Comparison of ENCODE assay signal across 18 cellular contexts in genomic region chr16:47666434-47666833, GRCh38.
DNase-seq lines count a peak whose midpoint lies in the region; ATAC-seq and TF ChIP-seq lines count a peak whose summit lies in the region.
"Had no signal": no experiment of that assay in that cellular context is flagged by ENCODE, and none has a peak within 500 bp of the region (broad histone marks: within the 10 kb centered on the region; RNA-seq: fewer than 3 reads in every experiment).

No MANE protein-coding gene starts in this region.

- H3K9me3 Mint-ChIP-seq in CD8-positive, alpha-beta T cell: no peaks in the 10 kb centered on the region
- H3K9me3 Mint-ChIP-seq in WTC11 (no peaks in the 10 kb centered on the region), immature natural killer cell (no peaks in the 10 kb centered on the region), neural crest cell (no peaks in the 10 kb centered on the region)
- no peaks in the 10 kb centered on the region for H3K9me3 Mint-ChIP-seq in naive thymus-derived CD4-positive, alpha-beta T cell
- H3K9me3 Mint-ChIP-seq: CD14-positive monocyte; CD4-positive, alpha-beta memory T cell had no signal

- no peak overlapping the region for H3K27ac ChIP-seq in CD8-positive, alpha-beta T cell (ENCODE audit: low read depth, low read length)
- no peak overlapping the region for H3K27ac ChIP-seq in naive thymus-derived CD4-positive, alpha-beta T cell (ENCODE audit: low read depth, low read length)
- H3K27ac ChIP-seq in foreskin keratinocyte: no peak overlapping the region
- H3K27ac ChIP-seq: BLaER1 had no signal

- intact Hi-C loops in CD8-positive, alpha-beta T cell (cut with DNase I, micrococcal nuclease): no loop called here
- intact Hi-C loops in naive thymus-derived CD4-positive, alpha-beta T cell (cut with micrococcal nuclease): no loop called here

- CTCF ChIA-PET in CD8-positive, alpha-beta T cell (lab: Charles Lee): no interaction called here
- CTCF ChIA-PET in WTC11 (lab: Charles Lee): no interaction called here
- CTCF ChIA-PET in naive thymus-derived CD4-positive, alpha-beta T cell (lab: Charles Lee): no interaction called here

- H3K9me3 ChIP-seq in CD8-positive, alpha-beta T cell (ENCODE audit: low read length): no peaks in the 10 kb centered on the region
- H3K9me3 ChIP-seq in naive thymus-derived CD4-positive, alpha-beta T cell (ENCODE audit: control insufficient read depth in 2 of 3, low read length in 3 of 3): no peaks in the 10 kb centered on the region
- H3K9me3 ChIP-seq: A549, BLaER1 had no signal

- no peaks in the 10 kb centered on the region for H3K36me3 ChIP-seq in CD8-positive, alpha-beta T cell (ENCODE audit: insufficient read depth, low read length)
- H3K36me3 ChIP-seq in naive thymus-derived CD4-positive, alpha-beta T cell (ENCODE audit: control insufficient read depth in 2 of 3, insufficient read depth in 3 of 3, low read length in 3 of 3): peaks cover 0 to 15% (median 0%) of the 10 kb centered on the region in 3 experiments

- no peaks in the 10 kb centered on the region for H3K4me1 ChIP-seq in CD8-positive, alpha-beta T cell (ENCODE audit: insufficient read depth, low read length)
- no peaks in the 10 kb centered on the region for H3K4me1 ChIP-seq in naive thymus-derived CD4-positive, alpha-beta T cell (ENCODE audit: control insufficient read depth in 2 of 2, insufficient read depth in 2 of 2, low read length in 2 of 2)
- H3K4me1 ChIP-seq in foreskin keratinocyte: no peaks in the 10 kb centered on the region
- H3K4me1 ChIP-seq: BLaER1 had no signal

- H3K27ac Mint-ChIP-seq in CD8-positive, alpha-beta T cell: peak overlapping the region; percentile 32
- H3K27ac Mint-ChIP-seq in WTC11: 0 out of 2 replicates have a peak overlapping the region, but pooled peaks have one; percentile 32
- peak overlapping the region in 4 of 6 donors; percentile 6 to 65 (median 42) for H3K27ac Mint-ChIP-seq in immature natural killer cell
- peak overlapping the region; percentile 64 for H3K27ac Mint-ChIP-seq in neural crest cell (ENCODE audit: unreplicated experiment)
- no peak overlapping the region for H3K27ac Mint-ChIP-seq in naive thymus-derived CD4-positive, alpha-beta T cell
- H3K27ac Mint-ChIP-seq: CD14-positive monocyte had no signal

- POLR2A ChIA-PET in CD8-positive, alpha-beta T cell (lab: Charles Lee): no interaction called here
- POLR2A ChIA-PET in WTC11 (lab: Charles Lee): no interaction called here
- POLR2A ChIA-PET in naive thymus-derived CD4-positive, alpha-beta T cell (lab: Charles Lee): no interaction called here

- TF ChIP-seq CTCF in CD8-positive, alpha-beta T cell (IDR thresholded peaks at IDR 0.05): no peak
- TF ChIP-seq CTCF in WTC11 (IDR thresholded peaks at IDR 0.05): no peak
- no peak for TF ChIP-seq CTCF in neural crest cell (conservative IDR thresholded peaks at IDR 0.05)
- no peak for TF ChIP-seq CTCF in foreskin keratinocyte (conservative IDR thresholded peaks at IDR 0.05)

- no peaks in the 10 kb centered on the region for H3K27me3 ChIP-seq in CD8-positive, alpha-beta T cell (ENCODE audit: insufficient read depth, low read length)
- no peaks in the 10 kb centered on the region for H3K27me3 ChIP-seq in naive thymus-derived CD4-positive, alpha-beta T cell (ENCODE audit: control insufficient read depth in 2 of 2, insufficient read depth in 2 of 2, low read length in 2 of 2)
- no peaks in the 10 kb centered on the region for H3K27me3 ChIP-seq in foreskin keratinocyte
- H3K27me3 ChIP-seq: BLaER1 had no signal

- no peak overlapping the region for H3K4me3 ChIP-seq in CD8-positive, alpha-beta T cell (ENCODE audit: low read depth, low read length)
- no peak overlapping the region for H3K4me3 ChIP-seq in naive thymus-derived CD4-positive, alpha-beta T cell (ENCODE audit: low read length)
- H3K4me3 ChIP-seq: A549, BLaER1, GM12878 had no signal

- H3K36me3 Mint-ChIP-seq in CD8-positive, alpha-beta T cell: peaks cover 71% of the 10 kb centered on the region
- peaks cover 2% of the 10 kb centered on the region; the same call in 1 of the 2 replicates for H3K36me3 Mint-ChIP-seq in WTC11
- H3K36me3 Mint-ChIP-seq in immature natural killer cell: peaks cover 32 to 43% (median 34%) of the 10 kb centered on the region in 3 donors
- H3K36me3 Mint-ChIP-seq in neural crest cell (ENCODE audit: low read depth): peaks cover 2% of the 10 kb centered on the region
- peaks cover 8 to 79% (median 45%) of the 10 kb centered on the region in 5 donors for H3K36me3 Mint-ChIP-seq in naive thymus-derived CD4-positive, alpha-beta T cell

- no peak for ATAC-seq in CD8-positive, alpha-beta T cell
- ATAC-seq in WTC11: no peak
- ATAC-seq in naive thymus-derived CD4-positive, alpha-beta T cell: no peak
- no peak for ATAC-seq in foreskin keratinocyte
- ATAC-seq: A549, GM12878, HepG2 had no signal

- H3K4me3 Mint-ChIP-seq in CD8-positive, alpha-beta T cell: no peak overlapping the region
- H3K4me3 Mint-ChIP-seq in WTC11 (no peak overlapping the region), immature natural killer cell (no peak overlapping the region), neural crest cell (no peak overlapping the region)
- no peak overlapping the region for H3K4me3 Mint-ChIP-seq in naive thymus-derived CD4-positive, alpha-beta T cell
- H3K4me3 Mint-ChIP-seq: CD14-positive monocyte; CD4-positive, alpha-beta memory T cell had no signal

- H3K27me3 Mint-ChIP-seq in CD8-positive, alpha-beta T cell (ENCODE audit: low read depth): no peaks in the 10 kb centered on the region
- no peaks in the 10 kb centered on the region for H3K27me3 Mint-ChIP-seq in WTC11 (ENCODE audit: low read depth)
- peaks cover 0 to 2% (median 1%) of the 10 kb centered on the region in 3 donors for H3K27me3 Mint-ChIP-seq in immature natural killer cell (ENCODE audit: low read depth in 3 of 3)
- no peaks in the 10 kb centered on the region for H3K27me3 Mint-ChIP-seq in neural crest cell (ENCODE audit: low read depth)
- no peaks in the 10 kb centered on the region for H3K27me3 Mint-ChIP-seq in naive thymus-derived CD4-positive, alpha-beta T cell
- H3K27me3 Mint-ChIP-seq: CD4-positive, alpha-beta memory T cell had no signal

- no peak for DNase-seq in CD8-positive, alpha-beta T cell
- DNase-seq in WTC11 (ENCODE audit: low spot score) (no peak), immature natural killer cell (no peak), neural crest cell (ENCODE audit: low read depth, low spot score) (no peak), AG08396 (ENCODE audit: low spot score) (no peak), foreskin keratinocyte (no peak), cortex of kidney (lab: John Stamatoyannopoulos, UW) (no peak)
- DNase-seq in naive thymus-derived CD4-positive, alpha-beta T cell: no peak
- DNase-seq: Calu3; CD4-positive, alpha-beta memory T cell; DMS79 treated with DMSO at 0.1 percent for 48 hours; GOT3; H7 had no signal

- peaks cover 2% of the 10 kb centered on the region for H3K4me1 Mint-ChIP-seq in CD8-positive, alpha-beta T cell (ENCODE audit: low read depth)
- H3K4me1 Mint-ChIP-seq in WTC11: 0 out of 2 replicates have a peak, but pooled peaks cover 4% of the 10 kb centered on the region
- H3K4me1 Mint-ChIP-seq in immature natural killer cell: peaks cover 28 to 45% of the 10 kb centered on the region in 2 donors
- no peaks in the 10 kb centered on the region for H3K4me1 Mint-ChIP-seq in neural crest cell
- no peaks in the 10 kb centered on the region for H3K4me1 Mint-ChIP-seq in naive thymus-derived CD4-positive, alpha-beta T cell
- H3K4me1 Mint-ChIP-seq: CD14-positive monocyte had no signal

TF ChIP-seq in WTC11, 78 proteins besides CTCF, POLR2A, EP300 and RAD21 (continues in another document):
- no peak for TF ChIP-seq AFF4 (CRISPR knock-in tag; IDR thresholded peaks at IDR 0.05; ENCODE audit: borderline replicate concordance)
- TF ChIP-seq E2F5 (CRISPR knock-in tag; IDR thresholded peaks at IDR 0.05): no peak
- TF ChIP-seq ZNF416 (CRISPR knock-in tag; IDR thresholded peaks at IDR 0.05): no peak

Comparison
In these comparisons a context has a peak if more than half of its experiments do, and no peak if none do; other contexts are left out.
1. H3K27ac Mint-ChIP-seq: peak in CD8-positive, alpha-beta T cell (single experiment), WTC11 (single experiment), immature natural killer cell (4 of 6) and neural crest cell (single experiment); none in naive thymus-derived CD4-positive, alpha-beta T cell (0 of 9).